Comparison of ENCODE assay signal across 1 cellular context in the genomic region with DNA sequence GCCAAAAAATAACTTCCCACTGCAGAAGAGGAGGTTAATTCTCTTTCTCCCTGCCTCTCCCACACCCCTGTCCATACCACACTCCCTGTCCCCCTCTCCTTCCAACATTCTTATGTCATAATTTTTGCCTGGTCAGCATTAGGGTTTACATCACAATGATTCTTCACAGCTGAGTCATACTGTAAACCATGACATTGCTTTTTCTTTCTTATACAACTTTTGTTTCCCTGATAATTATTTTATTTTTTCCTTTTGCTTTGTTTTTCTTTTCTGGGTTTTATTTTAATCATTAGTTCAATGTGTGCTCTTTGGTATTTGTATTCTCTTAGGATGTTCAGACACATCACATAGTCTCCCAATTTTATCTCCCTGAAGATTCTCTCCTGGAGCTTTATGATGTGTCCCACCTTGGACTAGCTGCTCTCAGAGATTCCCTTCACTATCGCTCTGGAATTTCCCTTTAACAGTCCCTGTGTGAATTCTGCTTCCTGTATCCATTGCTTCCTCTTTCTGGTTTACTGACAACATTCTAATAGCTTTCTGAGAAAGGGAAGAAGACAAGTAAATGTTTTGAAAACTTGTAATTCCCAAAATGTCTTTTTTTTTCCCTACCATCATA.
TF ChIP-seq lines count a peak whose summit lies in the region.

No MANE protein-coding gene starts in this region.

TF ChIP-seq in HepG2, 621 proteins besides CTCF, POLR2A, EP300 and RAD21 (continued from another document):
- TF ChIP-seq, protein P1, sequence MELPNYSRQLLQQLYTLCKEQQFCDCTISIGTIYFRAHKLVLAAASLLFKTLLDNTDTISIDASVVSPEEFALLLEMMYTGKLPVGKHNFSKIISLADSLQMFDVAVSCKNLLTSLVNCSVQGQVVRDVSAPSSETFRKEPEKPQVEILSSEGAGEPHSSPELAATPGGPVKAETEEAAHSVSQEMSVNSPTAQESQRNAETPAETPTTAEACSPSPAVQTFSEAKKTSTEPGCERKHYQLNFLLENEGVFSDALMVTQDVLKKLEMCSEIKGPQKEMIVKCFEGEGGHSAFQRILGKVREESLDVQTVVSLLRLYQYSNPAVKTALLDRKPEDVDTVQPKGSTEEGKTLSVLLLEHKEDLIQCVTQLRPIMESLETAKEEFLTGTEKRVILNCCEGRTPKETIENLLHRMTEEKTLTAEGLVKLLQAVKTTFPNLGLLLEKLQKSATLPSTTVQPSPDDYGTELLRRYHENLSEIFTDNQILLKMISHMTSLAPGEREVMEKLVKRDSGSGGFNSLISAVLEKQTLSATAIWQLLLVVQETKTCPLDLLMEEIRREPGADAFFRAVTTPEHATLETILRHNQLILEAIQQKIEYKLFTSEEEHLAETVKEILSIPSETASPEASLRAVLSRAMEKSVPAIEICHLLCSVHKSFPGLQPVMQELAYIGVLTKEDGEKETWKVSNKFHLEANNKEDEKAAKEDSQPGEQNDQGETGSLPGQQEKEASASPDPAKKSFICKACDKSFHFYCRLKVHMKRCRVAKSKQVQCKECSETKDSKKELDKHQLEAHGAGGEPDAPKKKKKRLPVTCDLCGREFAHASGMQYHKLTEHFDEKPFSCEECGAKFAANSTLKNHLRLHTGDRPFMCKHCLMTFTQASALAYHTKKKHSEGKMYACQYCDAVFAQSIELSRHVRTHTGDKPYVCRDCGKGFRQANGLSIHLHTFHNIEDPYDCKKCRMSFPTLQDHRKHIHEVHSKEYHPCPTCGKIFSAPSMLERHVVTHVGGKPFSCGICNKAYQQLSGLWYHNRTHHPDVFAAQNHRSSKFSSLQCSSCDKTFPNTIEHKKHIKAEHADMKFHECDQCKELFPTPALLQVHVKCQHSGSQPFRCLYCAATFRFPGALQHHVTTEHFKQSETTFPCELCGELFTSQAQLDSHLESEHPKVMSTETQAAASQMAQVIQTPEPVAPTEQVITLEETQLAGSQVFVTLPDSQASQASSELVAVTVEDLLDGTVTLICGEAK (IDR thresholded peaks at IDR 0.05), result no peak
- TF ChIP-seq, protein P1 (CRISPR knock-in tag; IDR thresholded peaks at IDR 0.05), result no peak
- TF ChIP-seq MAFK (conservative IDR thresholded peaks at IDR 0.05 in 1 of 2, IDR thresholded peaks at IDR 0.05 in 1 of 2; ENCODE audit: low read length in 2 of 2) (peak; percentile 95 to 96), RERE (CRISPR knock-in tag; IDR thresholded peaks at IDR 0.05; ENCODE audit: low read depth) (no peak), ZFAT (CRISPR knock-in tag; conservative IDR thresholded peaks at IDR 0.05) (no peak), MAFF (IDR thresholded peaks at IDR 0.05; ENCODE audit: low read depth, low read length) (peak; percentile 95), ZNF441 (CRISPR knock-in tag; IDR thresholded peaks at IDR 0.05; ENCODE audit: borderline replicate concordance) (no peak), ZNF337 (CRISPR knock-in tag; IDR thresholded peaks at IDR 0.05; ENCODE audit: borderline replicate concordance, low read depth) (no peak), ZMAT5 (CRISPR knock-in tag; IDR thresholded peaks at IDR 0.05; ENCODE audit: borderline replicate concordance, low read depth) (no peak), ZNF780A (CRISPR knock-in tag; IDR thresholded peaks at IDR 0.05) (no peak), GZF1 (CRISPR knock-in tag; IDR thresholded peaks at IDR 0.05) (no peak)
